ENCODE assay signal across 21 cellular contexts in the genomic region with DNA sequence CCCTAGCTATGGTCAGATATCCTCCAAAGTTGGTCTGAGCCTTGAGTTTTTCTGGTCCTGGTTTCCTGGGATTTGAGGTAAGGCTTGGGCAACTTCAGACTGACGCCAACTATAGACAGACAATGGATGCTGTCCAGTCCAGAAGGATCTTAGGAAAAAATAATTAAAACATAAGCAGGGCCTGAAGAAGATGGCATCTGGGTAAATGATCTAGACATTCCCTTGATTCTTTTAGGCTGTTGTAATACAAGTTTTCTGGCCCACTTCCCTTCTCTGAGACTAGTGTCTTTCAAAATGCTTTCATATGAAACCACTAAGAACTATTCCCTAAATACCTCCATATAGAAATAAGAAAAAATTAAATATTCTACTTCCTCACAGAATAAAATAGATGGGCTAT. TPM values are rescaled to one million over a fixed set of nuclear protein-coding genes. Genes with fewer than 3 reads are reported as not detected.
DNase-seq lines count a peak whose midpoint lies in the region; ATAC-seq and TF ChIP-seq lines count a peak whose summit lies in the region.
"Had no signal": no experiment of that assay in that cellular context is flagged by ENCODE, and none has a peak within 500 bp of the region (broad histone marks: within the 10 kb centered on the region; RNA-seq: fewer than 3 reads in every experiment).

No MANE protein-coding gene starts in this region.

- no peaks in the 10 kb centered on the region for H3K27me3 Mint-ChIP-seq in HFFc6 (ENCODE audit: insufficient read depth)
- H3K27me3 Mint-ChIP-seq: activated T-cell treated with anti-CD3 and anti-CD28 coated beads, Interleukin-2, amount 50 U/mL, for 24 hours; IgD-negative memory B cell had no signal

- peaks cover 90% of the 10 kb centered on the region for H3K4me1 Mint-ChIP-seq in HFFc6 (ENCODE audit: low read depth)

- peak overlapping the region; percentile 70 for H3K27ac Mint-ChIP-seq in HFFc6
- H3K27ac Mint-ChIP-seq: activated naive CD4-positive, alpha-beta T cell treated with anti-CD3 and anti-CD28 coated beads for 36 hours; activated T-cell treated with anti-CD3 and anti-CD28 coated beads, Interleukin-2, amount 50 U/mL, for 24 hours; CD14-positive monocyte; IgD-negative memory B cell; naive thymus-derived CD4-positive, alpha-beta T cell had no signal

- TF ChIP-seq CTCF in HFFc6 (IDR thresholded peaks at IDR 0.05) = no peak

- H3K4me3 Mint-ChIP-seq in HFFc6 = no peak overlapping the region
- H3K4me3 Mint-ChIP-seq: activated naive CD4-positive, alpha-beta T cell treated with anti-CD3 and anti-CD28 coated beads for 36 hours; activated T-cell treated with anti-CD3 and anti-CD28 coated beads, Interleukin-2, amount 50 U/mL, for 24 hours; CD14-positive monocyte; IgD-negative memory B cell; naive thymus-derived CD4-positive, alpha-beta T cell had no signal

- no peak for ATAC-seq in HG02885 (IDR thresholded peaks at IDR 0.05; ENCODE audit: poor library complexity, unreplicated experiment)
- ATAC-seq in HG02759 (IDR thresholded peaks at IDR 0.05; ENCODE audit: unreplicated experiment) = no peak
- ATAC-seq in GM21360 (IDR thresholded peaks at IDR 0.05; ENCODE audit: unreplicated experiment) = no peak
- ATAC-seq: body of pancreas; lower lobe of right lung; naive thymus-derived CD4-positive, alpha-beta T cell had no signal

- 0 out of 2 replicates have a peak, but pooled peaks cover 5% of the 10 kb centered on the region for H3K36me3 Mint-ChIP-seq in HFFc6 (ENCODE audit: low read depth)

- no peaks in the 10 kb centered on the region for H3K9me3 Mint-ChIP-seq in HFFc6
- H3K9me3 Mint-ChIP-seq: activated naive CD4-positive, alpha-beta T cell treated with anti-CD3 and anti-CD28 coated beads for 36 hours; activated T-cell treated with anti-CD3 and anti-CD28 coated beads, Interleukin-2, amount 50 U/mL, for 24 hours; CD14-positive monocyte; IgD-negative memory B cell; naive thymus-derived CD4-positive, alpha-beta T cell had no signal

- DNase-seq in HFFc6 = peak; percentile 56
- DNase-seq in astrocyte of the hippocampus (ENCODE audit: low read depth, low spot score) = peak; percentile 70
- peak; percentile 20 for DNase-seq in hepatic stellate cell (ENCODE audit: low spot score)
- DNase-seq in AML-193 (lab: John Stamatoyannopoulos, UW) = no peak
- DNase-seq: activated CD4-positive, alpha-beta T cell treated with anti-CD3 and anti-CD28 coated beads, Interleukin-2, amount 50 U/mL, for 4 hours; activated naive CD4-positive, alpha-beta T cell treated with anti-CD3 and anti-CD28 coated beads for 36 hours; activated T-cell treated with anti-CD3 and anti-CD28 coated beads, Interleukin-2, amount 50 U/mL, for 24 hours; body of pancreas; dermis blood vessel endothelial cell; DMS 273 treated with DMSO at 0.1 percent for 48 hours; lower lobe of right lung; naive thymus-derived CD4-positive, alpha-beta T cell; NCI-H1694 treated with DMSO at 0.1 percent for 48 hours; NCI-H446 treated with DMSO at 0.1 percent for 48 hours; small intestine; stimulated activated CD8-positive, alpha-beta memory T cell treated with anti-CD3 and anti-CD28 coated beads, Interleukin-4, amount 100 ng/mL, for 48 hours had no signal

RNA-seq across cellular contexts. Expression of a gene that starts 47.6 kb away (rescaled TPM):
- total RNA-seq in HFFc6 (2021; fragmentation: NEBNext Ultra II Directional; extraction: Animal tissue kit (Norgen Biotek cat#: 25700)) = 100 to 1,000 TPM in 5 of 6 experiments, 10 to 100 TPM in 1; 86.7 to 118 (median 108) TPM

Comparison
In these comparisons a context has a peak if more than half of its experiments do, and no peak if none do; other contexts are left out.
1. DNase-seq: peak in HFFc6 (single experiment), astrocyte of the hippocampus (single experiment) and hepatic stellate cell (single experiment); none in AML-193 (0 of 2).